Comparison of ENCODE assay signal across 19 cellular contexts in the genomic region with DNA sequence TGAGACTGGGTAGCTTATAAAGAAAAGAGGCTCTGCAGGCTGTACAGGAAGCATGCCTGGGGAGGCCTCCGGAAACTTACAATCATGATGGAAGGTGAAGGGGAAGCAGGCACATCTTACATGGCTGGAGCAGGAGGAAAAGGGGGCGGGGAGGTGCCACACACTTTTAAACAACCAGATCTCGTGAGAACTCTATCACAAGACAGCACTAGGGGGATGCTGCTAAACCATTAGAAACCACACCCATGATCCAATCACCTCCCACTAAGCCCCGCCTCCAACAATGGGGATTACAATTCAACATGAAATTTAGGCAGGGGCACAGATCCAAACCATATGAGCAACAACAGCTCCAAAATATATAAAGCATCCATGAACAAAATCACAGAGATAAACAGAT.
"Had no signal": no experiment of that assay in that cellular context is flagged by ENCODE, and none has a peak within 500 bp of the region (broad histone marks: within the 10 kb centered on the region; RNA-seq: fewer than 3 reads in every experiment).

No MANE protein-coding gene starts in this region.

- H3K4me1 ChIP-seq: lower lobe of right lung, parathyroid adenoma, upper lobe of left lung had no signal

- H3K27me3 ChIP-seq: cardiac muscle cell, upper lobe of left lung had no signal

- H3K9me3 Mint-ChIP-seq: activated naive CD4-positive, alpha-beta T cell treated with anti-CD3 and anti-CD28 coated beads, Interleukin-2, amount 50 U/mL, for 72 hours; activated T-cell treated with anti-CD3 and anti-CD28 coated beads, Interleukin-2, amount 50 U/mL, for 72 hours; effector memory CD8-positive, alpha-beta T cell; natural killer cell treated with Interleukin-12 subunit alpha and Interleukin-12 subunit beta and Interleukin-15 and Interleukin-18, amount 100 ng/mL, for 72 hours; stimulated activated effector memory CD8-positive, alpha-beta T cell treated with anti-CD3 and anti-CD28 coated beads, Interleukin-12 subunit alpha, Interleukin-12 subunit beta, amount 100 ng/mL, for 72 hours had no signal

- H3K9me3 ChIP-seq: lower lobe of right lung, thoracic aorta, upper lobe of left lung had no signal

- DNase-seq: activated effector memory CD4-positive, alpha-beta T cell treated with anti-CD3 and anti-CD28 coated beads, Interleukin-2, amount 50 U/mL, for 16 hours; activated T-cell treated with anti-CD3 and anti-CD28 coated beads, Interleukin-2, amount 50 U/mL, for 72 hours; amniotic stem cell; effector memory CD8-positive, alpha-beta T cell; foreskin fibroblast; lower lobe of right lung; stimulated activated CD4-positive, alpha-beta T cell treated with anti-CD3 and anti-CD28 coated beads, Interleukin-4, amount 100 ng/mL, for 1 hour; T-helper 9 cell; upper lobe of left lung had no signal

- H3K4me1 Mint-ChIP-seq: stimulated activated effector memory CD8-positive, alpha-beta T cell treated with anti-CD3 and anti-CD28 coated beads, Interleukin-12 subunit alpha, Interleukin-12 subunit beta, amount 100 ng/mL, for 72 hours had no signal

- H3K36me3 ChIP-seq: cardiac muscle cell, lower lobe of right lung, thoracic aorta, upper lobe of left lung had no signal

- H3K27ac Mint-ChIP-seq: activated naive CD4-positive, alpha-beta T cell treated with anti-CD3 and anti-CD28 coated beads, Interleukin-2, amount 50 U/mL, for 72 hours; activated T-cell treated with anti-CD3 and anti-CD28 coated beads, Interleukin-2, amount 50 U/mL, for 72 hours; effector memory CD8-positive, alpha-beta T cell; natural killer cell treated with Interleukin-12 subunit alpha and Interleukin-12 subunit beta and Interleukin-15 and Interleukin-18, amount 100 ng/mL, for 72 hours; stimulated activated effector memory CD8-positive, alpha-beta T cell treated with anti-CD3 and anti-CD28 coated beads, Interleukin-12 subunit alpha, Interleukin-12 subunit beta, amount 100 ng/mL, for 72 hours had no signal

- H3K4me3 Mint-ChIP-seq: activated T-cell treated with anti-CD3 and anti-CD28 coated beads, Interleukin-2, amount 50 U/mL, for 72 hours; effector memory CD8-positive, alpha-beta T cell; natural killer cell treated with Interleukin-12 subunit alpha and Interleukin-12 subunit beta and Interleukin-15 and Interleukin-18, amount 100 ng/mL, for 72 hours; stimulated activated effector memory CD8-positive, alpha-beta T cell treated with anti-CD3 and anti-CD28 coated beads, Interleukin-12 subunit alpha, Interleukin-12 subunit beta, amount 100 ng/mL, for 72 hours had no signal

- ATAC-seq: activated CD4-positive, CD25-positive, alpha-beta regulatory T cell treated with anti-CD3 and anti-CD28 coated beads, Interleukin-2, amount 50 U/mL, for 24 hours; activated naive CD4-positive, alpha-beta T cell treated with anti-CD3 and anti-CD28 coated beads, Interleukin-2, amount 50 U/mL, for 72 hours; activated T-cell treated with anti-CD3 and anti-CD28 coated beads, Interleukin-2, amount 50 U/mL, for 72 hours; effector memory CD8-positive, alpha-beta T cell; lower lobe of right lung; natural killer cell treated with Interleukin-12 subunit alpha and Interleukin-12 subunit beta and Interleukin-15 and Interleukin-18, amount 100 ng/mL, for 72 hours; sciatic nerve; stimulated activated effector memory CD8-positive, alpha-beta T cell treated with anti-CD3 and anti-CD28 coated beads, Interleukin-12 subunit alpha, Interleukin-12 subunit beta, amount 100 ng/mL, for 72 hours had no signal

- H3K4me3 ChIP-seq: cardiac muscle cell, lower lobe of right lung, smooth muscle cell, thoracic aorta, upper lobe of left lung had no signal

- H3K36me3 Mint-ChIP-seq: activated naive CD4-positive, alpha-beta T cell treated with anti-CD3 and anti-CD28 coated beads, Interleukin-2, amount 50 U/mL, for 72 hours; natural killer cell treated with Interleukin-12 subunit alpha and Interleukin-12 subunit beta and Interleukin-15 and Interleukin-18, amount 100 ng/mL, for 72 hours; stimulated activated effector memory CD8-positive, alpha-beta T cell treated with anti-CD3 and anti-CD28 coated beads, Interleukin-12 subunit alpha, Interleukin-12 subunit beta, amount 100 ng/mL, for 72 hours had no signal

- H3K27ac ChIP-seq: cardiac muscle cell, epithelial cell of prostate, lower lobe of right lung, parathyroid adenoma, thoracic aorta, upper lobe of left lung had no signal
